8 cellular contexts compared by ENCODE assay signal in genomic region chr3:186108941-186109865, GRCh38. TPM values are rescaled to one million over a fixed set of nuclear protein-coding genes. Genes with fewer than 3 reads are reported as not detected.
DNase-seq lines count a peak whose midpoint lies in the region; ATAC-seq and TF ChIP-seq lines count a peak whose summit lies in the region.

TSS of gene ETV5 (minus strand) at chr3:186109089. CDS start at chr3:186105868, 3,221 bp downstream.

- peaks cover 35% of the 10 kb centered on the region for H3K4me1 Mint-ChIP-seq in activated T-cell treated with anti-CD3 and anti-CD28 coated beads, Interleukin-2, amount 50 U/mL, for 4 hours (ENCODE audit: low read depth)

- intact Hi-C loops in PC-3 (cut with micrococcal nuclease) (loop anchor here (1.0 to 10.0 kb wide), 5 partner anchors 124 to 676 kb away; partner anchors contain the start of genes CRYGS, DNAJB11 and EIF4A2), mucosa of descending colon (cut with DNase I, micrococcal nuclease) (no loop called here)

- POLR2A ChIA-PET in PC-3 (lab: Charles Lee; ENCODE audit: unreplicated experiment), result interaction anchor here (0.6 kb wide), 2 partner anchors 328 to 1690 kb away, joined by 3 to 4 read pairs; no protein-coding TSS in a partner anchor

- H3K9me3 Mint-ChIP-seq in activated T-cell treated with anti-CD3 and anti-CD28 coated beads, Interleukin-2, amount 50 U/mL, for 4 hours, result no peaks in the 10 kb centered on the region

- H3K4me1 ChIP-seq in PC-3 (ENCODE audit: insufficient read depth, low read length) (peaks cover 21% of the 10 kb centered on the region), mucosa of descending colon (ENCODE audit: low read depth) (peaks cover 30% of the 10 kb centered on the region)

- no peaks in the 10 kb centered on the region for H3K27me3 ChIP-seq in PC-3 (ENCODE audit: low read length)

- peak within 1 kb of the TSS; percentile 93 for H2AFZ ChIP-seq in PC-3 (ENCODE audit: low read length)

- no peak for TF ChIP-seq EP300 in Ishikawa (IDR thresholded peaks at IDR 0.05; ENCODE audit: borderline replicate concordance)

- H3K79me2 ChIP-seq in PC-3 (ENCODE audit: low read length), result peaks cover 37% of the 10 kb centered on the region

- H3K9me2 ChIP-seq in PC-3 (replicated peaks; ENCODE audit: low read length), result no peaks in the 10 kb centered on the region

- H3K4me2 ChIP-seq in PC-3 (ENCODE audit: low read length), result peak within 1 kb of the TSS; percentile 90

- H3K9me3 ChIP-seq in PC-3 (ENCODE audit: low read length), result no peaks in the 10 kb centered on the region
- no peaks in the 10 kb centered on the region for H3K9me3 ChIP-seq in mucosa of descending colon

- CTCF ChIA-PET in PC-3 (lab: Charles Lee), result no interaction called here

- H4K20me1 ChIP-seq in PC-3 (ENCODE audit: low read length), result 0 out of 2 replicates have a peak, but pooled peaks cover 12% of the 10 kb centered on the region

- no peak for TF ChIP-seq CTCF in PC-3 (conservative IDR thresholded peaks at IDR 0.05; ENCODE audit: low read depth, low read length)
- no peak for TF ChIP-seq CTCF in epithelial cell of proximal tubule (conservative IDR thresholded peaks at IDR 0.05; ENCODE audit: low read depth, low read length)
- no peak for TF ChIP-seq CTCF in mucosa of descending colon (IDR thresholded peaks at IDR 0.05)

- H3K36me3 Mint-ChIP-seq in activated T-cell treated with anti-CD3 and anti-CD28 coated beads, Interleukin-2, amount 50 U/mL, for 4 hours (ENCODE audit: insufficient read depth), result no peaks in the 10 kb centered on the region

- no peak for TF ChIP-seq RAD21 in Ishikawa (IDR thresholded peaks at IDR 0.05; ENCODE audit: low read depth)

- H3K27me3 Mint-ChIP-seq in activated T-cell treated with anti-CD3 and anti-CD28 coated beads, Interleukin-2, amount 50 U/mL, for 4 hours (ENCODE audit: low read depth), result peaks cover 84% of the 10 kb centered on the region

- H3K36me3 ChIP-seq in PC-3 (ENCODE audit: low read depth, low read length), result peaks cover 4% of the 10 kb centered on the region; the same call in 1 of the 2 replicates
- peaks cover 6% of the 10 kb centered on the region for H3K36me3 ChIP-seq in mucosa of descending colon (ENCODE audit: low read depth)

- peak; percentile 92 for ATAC-seq in GM21619 (IDR thresholded peaks at IDR 0.05; ENCODE audit: unreplicated experiment)
- ATAC-seq in PC-3, result peak; percentile 90
- peak; percentile 96 for ATAC-seq in activated T-cell treated with anti-CD3 and anti-CD28 coated beads, Interleukin-2, amount 50 U/mL, for 4 hours
- peak; percentile 96 for ATAC-seq in mucosa of descending colon

- TSS peak; percentile 97 for BruUV-seq in PC-3 (replicated peaks; lab: Mats Ljungman, UMichigan)

- H3K4me3 ChIP-seq in PC-3 (ENCODE audit: low read length) (peak within 1 kb of the TSS; percentile 96), epithelial cell of proximal tubule (ENCODE audit: low read depth, low read length) (peak within 1 kb of the TSS; percentile 96), mucosa of descending colon (peak within 1 kb of the TSS; percentile 32)

- peak within 1 kb of the TSS; percentile 74 for H3K4me3 Mint-ChIP-seq in activated T-cell treated with anti-CD3 and anti-CD28 coated beads, Interleukin-2, amount 50 U/mL, for 4 hours

- peak within 1 kb of the TSS; percentile 56 for H3K27ac ChIP-seq in PC-3 (ENCODE audit: low read length)

- DNase-seq in DMS153 treated with DMSO at 0.1 percent for 48 hours (lab: John Stamatoyannopoulos, UW; ENCODE audit: unreplicated experiment) (peak; percentile 98), PC-3 (peak; percentile 99), epithelial cell of proximal tubule (ENCODE audit: low read depth) (peak; percentile 94), mucosa of descending colon (peak; percentile 97 to 98 (median 98))
- DNase-seq in activated T-cell treated with anti-CD3 and anti-CD28 coated beads, Interleukin-2, amount 50 U/mL, for 4 hours, result peak; percentile 78
- peak; percentile 54 to 76 for DNase-seq in stimulated activated CD8-positive, alpha-beta memory T cell treated with anti-CD3 and anti-CD28 coated beads, Interleukin-4, amount 100 ng/mL, for 1 hour (ENCODE audit: low read depth in 2 of 2, low spot score in 1 of 2)

- peak within 1 kb of the TSS; percentile 78 for H3K9ac ChIP-seq in PC-3 (ENCODE audit: low read length)

- H3F3A ChIP-seq in PC-3 (ENCODE audit: low read length, unreplicated experiment), result peaks cover 3% of the 10 kb centered on the region

TF ChIP-seq in Ishikawa, 13 proteins besides CTCF, POLR2A, EP300 and RAD21:
- TF ChIP-seq NFIC (IDR thresholded peaks at IDR 0.05) (peak; percentile 42), EGR1 (IDR thresholded peaks at IDR 0.05) (no peak), MAX (IDR thresholded peaks at IDR 0.05) (peak; percentile 54), CEBPB (IDR thresholded peaks at IDR 0.05) (0 out of 2 replicates have a peak, but pooled peaks have one; percentile 1), TAF1 (IDR thresholded peaks at IDR 0.05; ENCODE audit: low read depth) (peak; percentile 61)

RNA-seq across cellular contexts. Expression of gene ETV5, which starts in this region (rescaled TPM):
- total RNA-seq in PC-3 (2014; rRNA removed), result 41.4 and 60.6 TPM in 2 replicates
- 1 to 10 TPM in 1 of 3 donors, under 1 TPM in 2; 0.66 to 1.2 (median 0.81) TPM for total RNA-seq in activated T-cell treated with anti-CD3 and anti-CD28 coated beads, Interleukin-2, amount 50 U/mL, for 4 hours
- total RNA-seq in epithelial cell of proximal tubule, result 17.1 and 24.7 TPM in 2 replicates
- 10 to 100 TPM in 1 of 3 donors, 1 to 10 TPM in 2; 3.3 to 10.2 (median 9.2) TPM for total RNA-seq in mucosa of descending colon

Comparison
In these comparisons a context has a peak if more than half of its experiments do, and no peak if none do; other contexts are left out.
1. Peak in every context shown above with its lines: DNase-seq, ATAC-seq, H3K4me3 ChIP-seq and H3K27ac ChIP-seq.
2. H3K4me3 ChIP-seq: peak in every context shown above with its lines; median percentile 96 in PC-3; 96 in epithelial cell of proximal tubule; 32 in mucosa of descending colon.